In genomic region chr3:55489804-55490132, GRCh38 we compare ENCODE assay signal across 12 cellular contexts. TPM values are rescaled to one million over a fixed set of nuclear protein-coding genes. Genes with fewer than 3 reads are reported as not detected.
DNase-seq lines count a peak whose midpoint lies in the region; ATAC-seq and TF ChIP-seq lines count a peak whose summit lies in the region.
"Had no signal": no experiment of that assay in that cellular context is flagged by ENCODE, and none has a peak within 500 bp of the region (broad histone marks: within the 10 kb centered on the region; RNA-seq: fewer than 3 reads in every experiment).

No MANE protein-coding gene starts in this region.

- H3K23ac ChIP-seq in neuronal stem cell (ENCODE audit: low read depth, low read length, poor library complexity): no peak overlapping the region

- H3K9me3 Mint-ChIP-seq in CD8-positive, alpha-beta T cell: no peaks in the 10 kb centered on the region

- H3K9me2 ChIP-seq in MM.1S (replicated peaks; ENCODE audit: insufficient read depth, low read length): no peaks in the 10 kb centered on the region

- no peaks in the 10 kb centered on the region for H3K9me3 ChIP-seq in CD8-positive, alpha-beta T cell (ENCODE audit: low read length)
- H3K9me3 ChIP-seq in MM.1S (replicated peaks; ENCODE audit: insufficient read depth, low read length): no peaks in the 10 kb centered on the region
- no peaks in the 10 kb centered on the region for H3K9me3 ChIP-seq in neuronal stem cell (replicated peaks in 1 of 2; ENCODE audit: control insufficient read depth in 2 of 2, insufficient read depth in 1 of 2, low read depth in 1 of 2, low read length in 2 of 2)
- no peaks in the 10 kb centered on the region for H3K9me3 ChIP-seq in T-helper 17 cell (ENCODE audit: control insufficient read depth, low read length, poor library complexity, severe bottlenecking)

- no peak overlapping the region for H3K14ac ChIP-seq in neuronal stem cell (ENCODE audit: low read length)

- no peaks in the 10 kb centered on the region for H4K20me1 ChIP-seq in MM.1S (ENCODE audit: insufficient read depth, low read length)

- H2BK15ac ChIP-seq in neuronal stem cell (ENCODE audit: low read length): no peak overlapping the region

- no CpG with 5 or more reads among the region's 17 CpGs for WGBS in neuronal stem cell (ENCODE audit: extremely low coverage in 2 of 2, insufficient read length in 2 of 2, insufficient replicate concordance in 1 of 2), 2 donors

- H2BK12ac ChIP-seq in neuronal stem cell (ENCODE audit: low read length): no peak overlapping the region

- H3K4me3 Mint-ChIP-seq in CD8-positive, alpha-beta T cell: peak overlapping the region; percentile 26
- no peak overlapping the region for H3K4me3 Mint-ChIP-seq in T-helper 17 cell

- no peak overlapping the region for H3K4me3 ChIP-seq in CD8-positive, alpha-beta T cell (ENCODE audit: low read depth, low read length)
- H3K4me3 ChIP-seq in MM.1S (ENCODE audit: low read length) (no peak overlapping the region), neuronal stem cell (ENCODE audit: low read length in 2 of 2) (peak overlapping the region in 1 of 2 donors; percentile 34)

- CTCF ChIA-PET in CD8-positive, alpha-beta T cell (lab: Charles Lee): no interaction called here

- no peaks in the 10 kb centered on the region for H3K4me1 ChIP-seq in CD8-positive, alpha-beta T cell (ENCODE audit: insufficient read depth, low read length)
- H3K4me1 ChIP-seq in MM.1S (ENCODE audit: low read length) (peaks cover 6% of the 10 kb centered on the region; the same call in 1 of the 2 replicates), neuronal stem cell (ENCODE audit: control insufficient read depth in 2 of 2, insufficient read depth in 1 of 2, low read depth in 1 of 2, low read length in 2 of 2) (peaks cover 7 to 10% of the 10 kb centered on the region in 2 donors)

- TF ChIP-seq CTCF in CD8-positive, alpha-beta T cell (IDR thresholded peaks at IDR 0.05): no peak
- no peak for TF ChIP-seq CTCF in MM.1S (IDR thresholded peaks at IDR 0.05; ENCODE audit: low read length)

- no peak overlapping the region for H3K27ac Mint-ChIP-seq in CD8-positive, alpha-beta T cell
- H3K27ac Mint-ChIP-seq in T-helper 17 cell: no peak overlapping the region

- peaks cover 18% of the 10 kb centered on the region for H3K4me1 Mint-ChIP-seq in CD8-positive, alpha-beta T cell (ENCODE audit: low read depth)
- H3K4me1 Mint-ChIP-seq in T-helper 17 cell: peaks cover 10% of the 10 kb centered on the region

- no peaks in the 10 kb centered on the region for H3K79me2 ChIP-seq in MM.1S (ENCODE audit: low read length)

- no peak overlapping the region for H2AFZ ChIP-seq in MM.1S (ENCODE audit: low read length)
- H2AFZ ChIP-seq in neuronal stem cell (ENCODE audit: low read length): peak overlapping the region; percentile 40

- no peak overlapping the region for H2AK5ac ChIP-seq in neuronal stem cell (ENCODE audit: low read depth, low read length)

- no peak overlapping the region for H3K18ac ChIP-seq in neuronal stem cell (ENCODE audit: low read length)

- no peaks in the 10 kb centered on the region for H3K36me3 ChIP-seq in CD8-positive, alpha-beta T cell (ENCODE audit: insufficient read depth, low read length)
- H3K36me3 ChIP-seq in MM.1S (replicated peaks; ENCODE audit: insufficient read depth, low read length) (no peaks in the 10 kb centered on the region), neuronal stem cell (replicated peaks in 1 of 2; ENCODE audit: control insufficient read depth in 2 of 2, insufficient read depth in 2 of 2, low read length in 2 of 2) (no peaks in the 10 kb centered on the region)

- H2BK5ac ChIP-seq in neuronal stem cell (ENCODE audit: low read length): no peak overlapping the region

- H2BK120ac ChIP-seq in neuronal stem cell (ENCODE audit: low read depth, low read length): no peak overlapping the region

- H3K4ac ChIP-seq in neuronal stem cell (ENCODE audit: low read length): no peak overlapping the region

- H4K91ac ChIP-seq in neuronal stem cell (ENCODE audit: low read depth, low read length, poor library complexity): no peak overlapping the region

- no peaks in the 10 kb centered on the region for H3K79me1 ChIP-seq in neuronal stem cell (ENCODE audit: low read depth, low read length)

- no peak for ATAC-seq in CD8-positive, alpha-beta T cell
- ATAC-seq in T-helper 17 cell: no peak
- ATAC-seq: left cardiac atrium, sciatic nerve had no signal

- POLR2A ChIA-PET in CD8-positive, alpha-beta T cell (lab: Charles Lee): no interaction called here

- H3K27me3 Mint-ChIP-seq in CD8-positive, alpha-beta T cell (ENCODE audit: low read depth): peaks cover 45% of the 10 kb centered on the region
- peaks cover 58% of the 10 kb centered on the region for H3K27me3 Mint-ChIP-seq in T-helper 17 cell

- DNase-seq in CD8-positive, alpha-beta T cell: no peak
- DNase-seq in MM.1S (no peak), epithelial cell of prostate (ENCODE audit: low read depth, low spot score) (no peak), neuronal stem cell (ENCODE audit: low spot score) (peak; percentile 23), T-helper 17 cell (no peak), GM19238 (ENCODE audit: insufficient read length, low spot score) (no peak), posterior cingulate gyrus (no peak), OCI-M1 (lab: John Stamatoyannopoulos, UW) (no peak)
- DNase-seq: activated effector memory CD4-positive, alpha-beta T cell treated with Interleukin-2 at 50 U/mL for 16 hours; effector CD8-positive, alpha-beta T cell; left cardiac atrium had no signal

- H3F3A ChIP-seq in MM.1S (ENCODE audit: insufficient read depth, low read length): peaks cover 8% of the 10 kb centered on the region

- H3K27ac ChIP-seq in CD8-positive, alpha-beta T cell (ENCODE audit: low read depth, low read length): no peak overlapping the region
- no peak overlapping the region for H3K27ac ChIP-seq in MM.1S (ENCODE audit: low read length)
- H3K27ac ChIP-seq in epithelial cell of prostate: peak overlapping the region; percentile 46
- H3K27ac ChIP-seq in neuronal stem cell (replicated peaks; ENCODE audit: low read length): no peak overlapping the region

- no peaks in the 10 kb centered on the region for H3K36me3 Mint-ChIP-seq in CD8-positive, alpha-beta T cell
- H3K36me3 Mint-ChIP-seq in T-helper 17 cell (ENCODE audit: low read depth): peaks cover 6% of the 10 kb centered on the region

- intact Hi-C loops in CD8-positive, alpha-beta T cell (cut with DNase I, micrococcal nuclease): no loop called here
- intact Hi-C loops in posterior cingulate gyrus (cut with DNase I): loop anchor here (10.0 kb wide), 2 partner anchors 635 to 1065 kb away; partner anchors contain the start of gene CCDC66

- H3K9ac ChIP-seq in MM.1S (ENCODE audit: low read length) (no peak overlapping the region), neuronal stem cell (ENCODE audit: low read depth, low read length, poor library complexity) (no peak overlapping the region)

- peaks cover 4% of the 10 kb centered on the region for H3K27me3 ChIP-seq in CD8-positive, alpha-beta T cell (ENCODE audit: insufficient read depth, low read length)
- H3K27me3 ChIP-seq in MM.1S (replicated peaks; ENCODE audit: insufficient read depth, low read length): no peaks in the 10 kb centered on the region
- peaks cover 0 to 34% (median 6%) of the 10 kb centered on the region in 3 experiments for H3K27me3 ChIP-seq in neuronal stem cell (ENCODE audit: control insufficient read depth in 3 of 3, insufficient read depth in 3 of 3, low read depth in 1 of 3, low read length in 3 of 3)

- no peak overlapping the region for H4K8ac ChIP-seq in neuronal stem cell (ENCODE audit: low read depth, low read length)

- H3K4me2 ChIP-seq in MM.1S (ENCODE audit: low read depth, low read length): peak overlapping the region; percentile 19; the same call in 1 of the 2 replicates
- H3K4me2 ChIP-seq in neuronal stem cell (ENCODE audit: insufficient read depth, low read length, poor library complexity, severe bottlenecking): peak overlapping the region; percentile 97

RNA-seq across cellular contexts. Expression of gene WNT5A, which starts 2.7 kb away (rescaled TPM):
- under 1 TPM in 1 of 2 experiments, not detected in 1; 0.36 TPM for total RNA-seq in CD8-positive, alpha-beta T cell
- polyA plus RNA-seq in neuronal stem cell (2013, experiment 1 of 2): 1.7 TPM
- 1.6 TPM for polyA plus RNA-seq in neuronal stem cell (2013, experiment 2 of 2)
- total RNA-seq in T-helper 17 cell: not detected
